ENCODE assay signal across 8 cellular contexts in genomic region chr1:211578640-211579433, GRCh38. TPM values are rescaled to one million over a fixed set of nuclear protein-coding genes. Genes with fewer than 3 reads are reported as not detected.
DNase-seq lines count a peak whose midpoint lies in the region; ATAC-seq and TF ChIP-seq lines count a peak whose summit lies in the region.

Gene SLC30A1, minus strand, starts transcription at chr1:211579161. Its CDS starts 549 bp downstream, at chr1:211578612.

- peak within 1 kb of the TSS; percentile 93 for H2BK5ac ChIP-seq in trophoblast cell (ENCODE audit: low read depth, low read length, poor library complexity)

- H3K23ac ChIP-seq in trophoblast cell (ENCODE audit: low read length), result no peak within 1 kb of the TSS

- ATAC-seq in HG02678 (IDR thresholded peaks at IDR 0.05; ENCODE audit: unreplicated experiment), result peak; percentile 83
- peak; percentile 95 for ATAC-seq in Right ventricle myocardium superior (ENCODE audit: poor library complexity)

- peak within 1 kb of the TSS; percentile 37 for H4K8ac ChIP-seq in trophoblast cell (ENCODE audit: low read depth, low read length)

- peak within 1 kb of the TSS; percentile 87 for H2AFZ ChIP-seq in SU-DHL-6 (ENCODE audit: low read depth, low read length, severe bottlenecking)
- H2AFZ ChIP-seq in trophoblast cell (ENCODE audit: insufficient read depth, low read length, poor library complexity), result peak within 1 kb of the TSS; percentile 32

- peak within 1 kb of the TSS; percentile 81 for H3K4ac ChIP-seq in trophoblast cell (ENCODE audit: low read depth, low read length)

- H3K4me1 ChIP-seq in trophoblast cell (ENCODE audit: control insufficient read depth in 1 of 2, insufficient read depth in 2 of 2, low read length in 2 of 2) (peaks cover 7 to 12% of the 10 kb centered on the region in 2 experiments), transverse colon (peaks cover 23 to 61% (median 30%) of the 10 kb centered on the region in 4 donors)

- H3F3A ChIP-seq in SU-DHL-6 (ENCODE audit: insufficient read depth), result no peaks in the 10 kb centered on the region; the same call in 1 of the 2 replicates

- H3K9me3 ChIP-seq in SU-DHL-6 (ENCODE audit: insufficient read depth, low read length) (no peaks in the 10 kb centered on the region), trophoblast cell (ENCODE audit: insufficient read depth, low read depth, low read length) (peaks cover 2% of the 10 kb centered on the region), transverse colon (no peaks in the 10 kb centered on the region)

- H3K79me2 ChIP-seq in SU-DHL-6 (ENCODE audit: insufficient read depth, low read length) (no peaks in the 10 kb centered on the region), trophoblast cell (ENCODE audit: control insufficient read depth, insufficient read depth, low read length, poor library complexity) (peaks cover 20% of the 10 kb centered on the region)

- peak within 1 kb of the TSS; percentile 98 for H2BK120ac ChIP-seq in trophoblast cell (ENCODE audit: insufficient read depth, low read length, poor library complexity)

- H3K27me3 ChIP-seq in SU-DHL-6 (ENCODE audit: low read length) (no peaks in the 10 kb centered on the region), trophoblast cell (ENCODE audit: insufficient read depth, low read length) (no peaks in the 10 kb centered on the region), transverse colon (no peaks in the 10 kb centered on the region)

- TF ChIP-seq CTCF in SU-DHL-6 (IDR thresholded peaks at IDR 0.05; ENCODE audit: insufficient read depth, low read length, poor library complexity, severe bottlenecking), result no peak
- TF ChIP-seq CTCF in transverse colon (IDR thresholded peaks at IDR 0.05), result no peak

- H3K4me3 ChIP-seq in SU-DHL-6 (ENCODE audit: insufficient read depth, low read length, poor library complexity, severe bottlenecking), result peak within 1 kb of the TSS; percentile 57
- peak within 1 kb of the TSS; percentile 98 for H3K4me3 ChIP-seq in trophoblast cell (ENCODE audit: low read depth, low read length)
- H3K4me3 ChIP-seq in transverse colon, result peak within 1 kb of the TSS; percentile 54 to 93 (median 88)

- H4K91ac ChIP-seq in trophoblast cell (ENCODE audit: low read depth, low read length), result peak within 1 kb of the TSS; percentile 93

- H3K9ac ChIP-seq in SU-DHL-6 (ENCODE audit: low read length) (peak within 1 kb of the TSS; percentile 60), trophoblast cell (ENCODE audit: low read length) (peak within 1 kb of the TSS; percentile 81)

- H3K4me2 ChIP-seq in SU-DHL-6 (ENCODE audit: low read depth, low read length, poor library complexity, severe bottlenecking) (peak within 1 kb of the TSS; percentile 85), trophoblast cell (ENCODE audit: low read length) (peak within 1 kb of the TSS; percentile 61)

- H2BK12ac ChIP-seq in trophoblast cell (ENCODE audit: low read length), result peak within 1 kb of the TSS; percentile 30

- H3K14ac ChIP-seq in trophoblast cell (ENCODE audit: low read length), result peak within 1 kb of the TSS; percentile 97

- no peaks in the 10 kb centered on the region for H3K9me2 ChIP-seq in SU-DHL-6 (replicated peaks; ENCODE audit: insufficient read depth, low read length)

- intact Hi-C loops in Right ventricle myocardium superior (cut with DNase I), result loop anchor here (5.0 kb wide), 1 partner anchor 68 kb away; no protein-coding TSS in a partner anchor
- intact Hi-C loops in transverse colon (cut with DNase I; ENCODE audit: low total_unique reads), result no loop called here

- peak; percentile 83 for TF ChIP-seq POLR2A in GM10847 (IDR thresholded peaks at IDR 0.05; ENCODE audit: extremely low read depth, insufficient read length)
- TF ChIP-seq POLR2A in transverse colon (IDR thresholded peaks at IDR 0.05), result peak; percentile 97

- H3K36me3 ChIP-seq in SU-DHL-6 (ENCODE audit: low read length) (peaks cover 4% of the 10 kb centered on the region; the same call in 1 of the 2 replicates), trophoblast cell (ENCODE audit: control insufficient read depth in 1 of 2, insufficient read depth in 2 of 2, low read length in 2 of 2) (peaks cover 0 to 4% of the 10 kb centered on the region in 2 experiments), transverse colon (peaks cover 0 to 8% (median 0%) of the 10 kb centered on the region in 4 donors)

- no CpG with 5 or more reads among the region's 97 CpGs for WGBS in trophoblast cell (ENCODE audit: extremely low coverage, insufficient coverage, insufficient read length)
- WGBS in transverse colon (ENCODE audit: low coverage in 1 of 2), 2 donors, result 1% methylated on average over 21 of the region's 97 CpGs; no CpG with 5 or more reads in 1 of the 2 donors

- no peak for TF ChIP-seq EP300 in transverse colon (IDR thresholded peaks at IDR 0.05; ENCODE audit: low read depth)

- H4K12ac ChIP-seq in trophoblast cell (ENCODE audit: low read depth, low read length), result peak within 1 kb of the TSS; percentile 73

- DNase-seq in NCI-H128 (lab: John Stamatoyannopoulos, UW; ENCODE audit: unreplicated experiment), result peak; percentile 97
- DNase-seq in activated naive CD8-positive, alpha-beta T cell treated with anti-CD3 and anti-CD28 coated beads, Interleukin-2, amount 50 U/mL, for 16 hours (ENCODE audit: low read depth, low spot score), result peak; percentile 99
- DNase-seq in Right ventricle myocardium superior, result peak; percentile 100
- DNase-seq in trophoblast cell, result peak; percentile 97 to 98
- DNase-seq in transverse colon, result peak; percentile 100

- in situ Hi-C loops in transverse colon (cut with MboI; ENCODE audit: low pct_ligation_motif_present in 1 of 4, low pct_unique_long_range_greater_than_20kb in 1 of 4, low sequenced_read_pairs in 3 of 4), result loop anchor here in 2 of 4 donors (10.0 kb wide), 1 partner anchor 76 kb away; no protein-coding TSS in a partner anchor

- peak within 1 kb of the TSS; percentile 76 for H2AK5ac ChIP-seq in trophoblast cell (ENCODE audit: low read length)

- H3K79me1 ChIP-seq in trophoblast cell (ENCODE audit: low read length), result peaks cover 26% of the 10 kb centered on the region

- peak within 1 kb of the TSS; percentile 89 for H3K18ac ChIP-seq in trophoblast cell (ENCODE audit: low read length)

- H4K20me1 ChIP-seq in SU-DHL-6 (ENCODE audit: low read depth, low read length), result peaks cover 5% of the 10 kb centered on the region; the same call in 1 of the 2 replicates

- H3K27ac ChIP-seq in SU-DHL-6 (ENCODE audit: low read depth, low read length) (peak within 1 kb of the TSS; percentile 85), trophoblast cell (ENCODE audit: low read depth, low read length) (peak within 1 kb of the TSS; percentile 98), transverse colon (peak within 1 kb of the TSS; percentile 94 to 99 (median 98))

RNA-seq across cellular contexts. Expression of gene SLC30A1, which starts in this region (rescaled TPM):
- 9.8 TPM for total RNA-seq in Right ventricle myocardium superior
- 33.1 and 36.2 TPM in 2 replicates for polyA plus RNA-seq in trophoblast cell (2013)
- 10 to 100 TPM; 14.5 to 42.3 (median 26.0) TPM for total RNA-seq in transverse colon

Comparison
In these comparisons a context has a peak if more than half of its experiments do, and no peak if none do; other contexts are left out.
1. Peak in every context shown above with its lines: DNase-seq, ATAC-seq, H3K4me3 ChIP-seq and H3K27ac ChIP-seq.